ENCODE assay signal across 8 cellular contexts in the genomic region with DNA sequence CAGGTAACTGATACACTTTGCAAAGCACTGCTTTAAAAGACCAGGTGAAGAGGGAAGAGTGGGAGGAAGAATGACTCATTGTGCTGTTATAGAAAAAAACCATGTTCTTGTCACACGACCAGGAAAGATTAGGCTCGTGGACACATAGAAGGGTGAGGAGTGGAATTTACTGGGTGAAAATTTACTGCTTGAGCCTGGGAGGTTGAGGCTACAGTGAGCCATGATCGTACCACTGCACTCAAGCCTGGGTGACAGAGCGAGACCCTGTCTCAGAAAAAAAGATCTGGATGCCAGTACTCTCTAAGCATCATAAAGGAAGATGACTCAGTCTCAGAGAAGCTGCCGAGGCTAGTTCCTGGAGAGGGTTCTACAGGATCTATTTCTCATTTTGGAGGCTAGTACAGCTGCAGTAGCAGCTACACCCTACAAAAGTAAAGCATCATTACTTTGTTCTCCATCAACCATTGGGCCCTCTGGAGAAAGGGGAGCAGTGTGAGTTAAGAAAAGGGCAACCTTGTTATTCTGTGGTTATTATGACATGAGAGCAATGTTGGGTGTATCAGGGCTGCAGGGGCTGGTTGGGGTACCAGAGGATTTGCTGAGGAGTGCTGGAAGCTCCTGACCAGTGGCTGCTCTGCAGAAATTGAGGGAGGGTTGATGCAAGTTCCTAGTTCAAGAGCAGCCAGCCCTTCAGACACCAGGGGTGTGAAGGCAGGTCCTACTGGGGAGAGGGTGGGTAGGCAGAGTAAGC.
A peak's percentile ranks its signal among the peaks of the same experiment; 100 is the strongest.
DNase-seq lines count a peak whose midpoint lies in the region; ATAC-seq and TF ChIP-seq lines count a peak whose summit lies in the region.
"Had no signal": no experiment of that assay in that cellular context is flagged by ENCODE, and none has a peak within 500 bp of the region (broad histone marks: within the 10 kb centered on the region; RNA-seq: fewer than 3 reads in every experiment).

No MANE protein-coding gene starts in this region.

- DNase-seq in HS-5 (ENCODE audit: low read depth) (peak; percentile 33), endodermal cell (no peak), DMS79 treated with DMSO at 0.1 percent for 48 hours (lab: John Stamatoyannopoulos, UW) (no peak), NCI-H1436 treated with DMSO at 0.1 percent for 48 hours (lab: John Stamatoyannopoulos, UW) (no peak)
- DNase-seq in activated CD4-positive, alpha-beta T cell treated with anti-CD3 and anti-CD28 coated beads for 36 hours = peak; percentile 54
- peak; percentile 22 for DNase-seq in stimulated activated CD4-positive, alpha-beta T cell treated with anti-CD3 and anti-CD28 coated beads, Interleukin-2, amount 100 ng/mL, for 4 hours (ENCODE audit: low read depth)
- no peak for DNase-seq in NK-92 treated with Interleukin-12 subunit alpha and Interleukin-12 subunit beta, amount 100 ng/mL, for 24 hours (lab: John Stamatoyannopoulos, UW)
- DNase-seq: spleen had no signal

- H3K4me1 ChIP-seq in endodermal cell (ENCODE audit: control insufficient read depth, insufficient read depth, low read length) = no peaks in the 10 kb centered on the region

- H3K4me3 Mint-ChIP-seq in activated CD4-positive, alpha-beta T cell treated with anti-CD3 and anti-CD28 coated beads for 36 hours = peak overlapping the region; percentile 62
- H3K4me3 Mint-ChIP-seq in endodermal cell = no peak overlapping the region

- no peaks in the 10 kb centered on the region for H3K36me3 ChIP-seq in endodermal cell (ENCODE audit: control insufficient read depth, insufficient read depth, low read length)
- H3K36me3 ChIP-seq: spleen had no signal

- intact Hi-C loops in activated CD4-positive, alpha-beta T cell treated with anti-CD3 and anti-CD28 coated beads for 36 hours (cut with DNase I, micrococcal nuclease) = loop anchor here in 1 of 2 experiments (1.0 kb wide), 1 partner anchor 18 kb away; no protein-coding TSS in a partner anchor

- TF ChIP-seq CTCF in endodermal cell (conservative IDR thresholded peaks at IDR 0.05) = no peak

- CTCF ChIA-PET in activated CD4-positive, alpha-beta T cell treated with anti-CD3 and anti-CD28 coated beads for 36 hours (lab: Charles Lee) = interaction anchor here (0.5 to 1.8 kb wide), 8 partner anchors 12 to 136 kb away, joined by 3 to 7 read pairs (median 4); no protein-coding TSS in a partner anchor

- H3K9me3 ChIP-seq in endodermal cell (ENCODE audit: control insufficient read depth, low read length) = no peaks in the 10 kb centered on the region
- H3K9me3 ChIP-seq: spleen had no signal

- H3K27me3 Mint-ChIP-seq in activated CD4-positive, alpha-beta T cell treated with anti-CD3 and anti-CD28 coated beads for 36 hours = no peaks in the 10 kb centered on the region
- no peaks in the 10 kb centered on the region for H3K27me3 Mint-ChIP-seq in endodermal cell (ENCODE audit: insufficient read depth)

- no peaks in the 10 kb centered on the region for H3K9me3 Mint-ChIP-seq in activated CD4-positive, alpha-beta T cell treated with anti-CD3 and anti-CD28 coated beads for 36 hours (ENCODE audit: low read depth)
- no peaks in the 10 kb centered on the region for H3K9me3 Mint-ChIP-seq in endodermal cell

- H3K27ac Mint-ChIP-seq in activated CD4-positive, alpha-beta T cell treated with anti-CD3 and anti-CD28 coated beads for 36 hours = peak overlapping the region; percentile 70
- peak overlapping the region; percentile 42 for H3K27ac Mint-ChIP-seq in endodermal cell

- H3K4me1 Mint-ChIP-seq in activated CD4-positive, alpha-beta T cell treated with anti-CD3 and anti-CD28 coated beads for 36 hours = peaks cover 24% of the 10 kb centered on the region
- peaks cover 7% of the 10 kb centered on the region for H3K4me1 Mint-ChIP-seq in endodermal cell

- peak; percentile 97 for ATAC-seq in activated CD4-positive, alpha-beta T cell treated with anti-CD3 and anti-CD28 coated beads for 36 hours

- POLR2A ChIA-PET in activated CD4-positive, alpha-beta T cell treated with anti-CD3 and anti-CD28 coated beads for 36 hours (lab: Charles Lee) = interaction anchor here (0.5 to 0.6 kb wide), 3 partner anchors 21 to 124 kb away, joined by 3 read pairs; no protein-coding TSS in a partner anchor

- no peaks in the 10 kb centered on the region for H3K27me3 ChIP-seq in endodermal cell (ENCODE audit: control insufficient read depth, insufficient read depth, low read length, poor library complexity, severe bottlenecking)

- H3K27ac ChIP-seq in endodermal cell (ENCODE audit: low read depth, low read length) = no peak overlapping the region

- no peak overlapping the region for H3K4me3 ChIP-seq in endodermal cell (ENCODE audit: low read length)
- H3K4me3 ChIP-seq: spleen had no signal

- H3K36me3 Mint-ChIP-seq in activated CD4-positive, alpha-beta T cell treated with anti-CD3 and anti-CD28 coated beads for 36 hours (ENCODE audit: low read depth) = no peaks in the 10 kb centered on the region
- H3K36me3 Mint-ChIP-seq in endodermal cell (ENCODE audit: low read depth) = no peaks in the 10 kb centered on the region

- 80 to 85% methylated on average over 5 of the region's 5 CpGs for WGBS in endodermal cell (ENCODE audit: insufficient coverage in 1 of 2, insufficient read length in 1 of 2), 2 experiments

- H3K9ac ChIP-seq in endodermal cell (ENCODE audit: extremely low read depth, low read length, poor library complexity, severe bottlenecking) = no peak overlapping the region

Comparison
In these comparisons a context has a peak if more than half of its experiments do, and no peak if none do; other contexts are left out.
1. DNase-seq: peak in HS-5 (single experiment), activated CD4-positive, alpha-beta T cell treated with anti-CD3 and anti-CD28 coated beads for 36 hours (single experiment) and stimulated activated CD4-positive, alpha-beta T cell treated with anti-CD3 and anti-CD28 coated beads, Interleukin-2, amount 100 ng/mL, for 4 hours (single experiment); none in endodermal cell (single experiment), DMS79 treated with DMSO at 0.1 percent for 48 hours (single experiment), NCI-H1436 treated with DMSO at 0.1 percent for 48 hours (single experiment) and NK-92 treated with Interleukin-12 subunit alpha and Interleukin-12 subunit beta, amount 100 ng/mL, for 24 hours (single experiment).